In the genomic region with DNA sequence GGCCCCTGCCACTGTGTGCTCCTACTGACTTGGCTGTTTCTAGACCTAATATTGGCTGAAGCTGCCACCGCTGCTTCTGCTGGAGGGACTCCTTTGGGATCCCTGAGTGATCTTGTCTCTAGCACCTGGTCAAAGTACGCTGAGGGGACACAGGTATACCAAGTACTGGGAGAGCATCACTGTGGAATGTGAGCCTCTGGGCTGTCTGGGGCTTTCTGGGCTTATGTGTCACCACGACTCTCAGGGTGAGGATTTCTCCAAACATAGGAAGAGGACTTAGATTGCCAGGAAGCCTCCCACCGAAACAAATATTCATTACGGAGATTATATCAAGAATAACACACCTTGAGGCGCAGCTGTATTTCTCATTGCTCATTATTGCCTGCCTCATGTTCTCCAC, we compare ENCODE assay signal across 20 cellular contexts.
DNase-seq lines count a peak whose midpoint lies in the region; ATAC-seq and TF ChIP-seq lines count a peak whose summit lies in the region.
"Had no signal": no experiment of that assay in that cellular context is flagged by ENCODE, and none has a peak within 500 bp of the region (broad histone marks: within the 10 kb centered on the region; RNA-seq: fewer than 3 reads in every experiment).

No MANE protein-coding gene starts in this region.

- H3K27ac ChIP-seq in mammary epithelial cell (ENCODE audit: insufficient read depth, low read depth, low read length) (no peak overlapping the region), RWPE2 (ENCODE audit: poor library complexity, severe bottlenecking) (peak overlapping the region; percentile 90), mesenchymal stem cell (ENCODE audit: low read length, poor library complexity, severe bottlenecking) (no peak overlapping the region), left lung (peak overlapping the region in 1 of 2 donors; percentile 77)
- H3K27ac ChIP-seq: 22Rv1; BLaER1 treated with 17β-estradiol and CSF1 and Interleukin-3, amounts not matched to agents 10 nM and 100 nM had no signal

- 70% methylated on average over 6 of the region's 6 CpGs for WGBS in mammary epithelial cell (ENCODE audit: low coverage, missing lambda C conversion rate)
- 96% methylated on average over 3 of the region's 6 CpGs for WGBS in mesenchymal stem cell

- H3K9ac ChIP-seq in mammary epithelial cell (ENCODE audit: insufficient read depth, low read length) (no peak overlapping the region), mesenchymal stem cell (ENCODE audit: low read length) (no peak overlapping the region)
- H3K9ac ChIP-seq: BLaER1 treated with 17β-estradiol and CSF1 and Interleukin-3, amounts not matched to agents 10 nM and 100 nM had no signal

- no peak for ATAC-seq in RWPE2 (ENCODE audit: low read depth)
- no peak for ATAC-seq in left lung

- H3K14ac ChIP-seq in mesenchymal stem cell (ENCODE audit: low read length in 2 of 2): no peak overlapping the region

- H3K79me2 ChIP-seq in mammary epithelial cell (ENCODE audit: insufficient read depth, low read length): no peaks in the 10 kb centered on the region

- H3K27me3 Mint-ChIP-seq in MCF 10A (ENCODE audit: insufficient read depth, unreplicated experiment) (no peaks in the 10 kb centered on the region), type B pancreatic cell (no peaks in the 10 kb centered on the region)

- BruUV-seq in mammary epithelial cell (replicated peaks; lab: Mats Ljungman, UMichigan) (no TSS peak), MCF 10A (replicated peaks; lab: Mats Ljungman, UMichigan) (no TSS peak)

- H3K18ac ChIP-seq in mesenchymal stem cell (ENCODE audit: low read depth in 1 of 2, low read length in 2 of 2): peak overlapping the region in 1 of 2 experiments; percentile 11

- H3K4me1 ChIP-seq in mammary epithelial cell (ENCODE audit: insufficient read depth, low read length) (peaks cover 30% of the 10 kb centered on the region), RWPE2 (ENCODE audit: insufficient read depth, poor library complexity, severe bottlenecking) (peaks cover 30% of the 10 kb centered on the region), mesenchymal stem cell (ENCODE audit: control insufficient read depth, insufficient read depth, low read depth, low read length) (peaks cover 5% of the 10 kb centered on the region), left lung (peaks cover 0 to 49% of the 10 kb centered on the region in 2 donors)

- intact Hi-C loops in mammary epithelial cell (cut with micrococcal nuclease): loop anchor here (5.0 kb wide), 2 partner anchors 114 to 429 kb away; no protein-coding TSS in a partner anchor
- intact Hi-C loops in MCF 10A (cut with micrococcal nuclease): loop anchor here (5.0 to 10.0 kb wide), 3 partner anchors 188 to 434 kb away; partner anchors contain the start of gene HS3ST3B1
- intact Hi-C loops in left lung (cut with DNase I): no loop called here

- no peaks in the 10 kb centered on the region for H3K9me3 Mint-ChIP-seq in MCF 10A (ENCODE audit: unreplicated experiment)
- H3K9me3 Mint-ChIP-seq in type B pancreatic cell: no peaks in the 10 kb centered on the region
- H3K9me3 Mint-ChIP-seq: CD4-positive, CD25-positive, alpha-beta regulatory T cell; CD8-positive, alpha-beta memory T cell; H9; IgD-negative memory B cell had no signal

- no peak overlapping the region for H3K4me3 ChIP-seq in mammary epithelial cell (replicated peaks in 1 of 3; ENCODE audit: insufficient read depth in 1 of 3, low read depth in 2 of 3, low read length in 3 of 3)
- H3K4me3 ChIP-seq in RWPE2 (ENCODE audit: severe bottlenecking): no peak overlapping the region
- H3K4me3 ChIP-seq in mesenchymal stem cell (ENCODE audit: insufficient read depth in 1 of 2, low read depth in 1 of 2, low read length in 2 of 2): no peak overlapping the region
- H3K4me3 ChIP-seq in left lung: no peak overlapping the region
- H3K4me3 ChIP-seq: BLaER1 treated with 17β-estradiol and CSF1 and Interleukin-3, amounts not matched to agents 10 nM and 100 nM had no signal

- H2AK5ac ChIP-seq in mesenchymal stem cell (ENCODE audit: low read length, severe bottlenecking): no peak overlapping the region

- no peak overlapping the region for H2AFZ ChIP-seq in mammary epithelial cell (ENCODE audit: low read depth, low read length)
- H2AFZ ChIP-seq in mesenchymal stem cell (ENCODE audit: low read depth, low read length): no peak overlapping the region

- POLR2A ChIA-PET in MCF 10A (lab: Yijun Ruan, JAX) (interaction anchor here (0.6 to 2.7 kb wide), 4 partner anchors 22 to 1138 kb away, joined by 3 to 8 read pairs (median 3); no protein-coding TSS in a partner anchor), GM10248 (lab: Yijun Ruan, JAX) (interaction anchor here (0.7 kb wide), 1 partner anchor 256 kb away, joined by 7 read pairs; no protein-coding TSS in a partner anchor)

- H3K36me3 Mint-ChIP-seq in MCF 10A (ENCODE audit: insufficient read depth, unreplicated experiment) (no peaks in the 10 kb centered on the region), type B pancreatic cell (no peaks in the 10 kb centered on the region)
- H3K36me3 Mint-ChIP-seq: CD4-positive, CD25-positive, alpha-beta regulatory T cell; CD8-positive, alpha-beta memory T cell; IgD-negative memory B cell had no signal

- no peak overlapping the region for H2BK120ac ChIP-seq in mesenchymal stem cell (ENCODE audit: low read depth, low read length)

- H4K91ac ChIP-seq in mesenchymal stem cell (ENCODE audit: low read length): no peak overlapping the region

- H2BK15ac ChIP-seq in mesenchymal stem cell (ENCODE audit: low read depth, poor library complexity, severe bottlenecking): no peak overlapping the region

- no peak overlapping the region for H3K4ac ChIP-seq in mesenchymal stem cell (ENCODE audit: low read depth in 1 of 2, low read length in 2 of 2)

- H3K4me3 Mint-ChIP-seq in MCF 10A (ENCODE audit: unreplicated experiment) (no peak overlapping the region), type B pancreatic cell (no peak overlapping the region)
- H3K4me3 Mint-ChIP-seq: B cell; CD4-positive, CD25-positive, alpha-beta regulatory T cell; CD8-positive, alpha-beta memory T cell; H9; IgD-negative memory B cell had no signal

- no peak for TF ChIP-seq CTCF in mammary epithelial cell (conservative IDR thresholded peaks at IDR 0.05 in 1 of 2, IDR thresholded peaks at IDR 0.05 in 1 of 2; ENCODE audit: extremely low read depth in 1 of 2, insufficient read depth in 1 of 2, low read depth in 1 of 2, low read length in 2 of 2)
- TF ChIP-seq CTCF in MCF 10A (IDR thresholded peaks at IDR 0.05; ENCODE audit: unreplicated experiment): no peak
- no peak for TF ChIP-seq CTCF in RWPE2 (IDR thresholded peaks at IDR 0.05; ENCODE audit: poor library complexity, severe bottlenecking)
- TF ChIP-seq CTCF in type B pancreatic cell (conservative IDR thresholded peaks at IDR 0.05): no peak
- TF ChIP-seq CTCF in GM10248 (IDR thresholded peaks at IDR 0.05; ENCODE audit: control extremely low read depth, extremely low read depth, low read depth, missing control alignments): no peak
- TF ChIP-seq CTCF in left lung (IDR thresholded peaks at IDR 0.05): no peak

- H3K4me1 Mint-ChIP-seq in MCF 10A (ENCODE audit: insufficient read depth, unreplicated experiment) (peaks cover 30% of the 10 kb centered on the region), type B pancreatic cell (ENCODE audit: unreplicated experiment) (peaks cover 24% of the 10 kb centered on the region)
- H3K4me1 Mint-ChIP-seq: B cell; CD4-positive, CD25-positive, alpha-beta regulatory T cell; CD8-positive, alpha-beta memory T cell; IgD-negative memory B cell had no signal

- H3K4me2 ChIP-seq in mammary epithelial cell (ENCODE audit: insufficient read depth, low read depth, low read length) (no peak overlapping the region), mesenchymal stem cell (ENCODE audit: low read length, poor library complexity, severe bottlenecking) (no peak overlapping the region)
- H3K4me2 ChIP-seq: BLaER1 treated with 17β-estradiol and CSF1 and Interleukin-3, amounts not matched to agents 10 nM and 100 nM had no signal

- H3K79me1 ChIP-seq in mesenchymal stem cell (replicated peaks; ENCODE audit: low read length, poor library complexity, severe bottlenecking): no peaks in the 10 kb centered on the region

- peak overlapping the region; percentile 47 for H2BK5ac ChIP-seq in mesenchymal stem cell (ENCODE audit: low read depth, low read length, poor library complexity, severe bottlenecking)

- dilution Hi-C loops in mammary epithelial cell (cut with HindIII; ENCODE audit: low sequenced_read_pairs): no loop called here

- H3K36me3 ChIP-seq in mammary epithelial cell (ENCODE audit: insufficient read depth, low read length): no peaks in the 10 kb centered on the region
- H3K36me3 ChIP-seq in RWPE2 (ENCODE audit: low read depth): no peaks in the 10 kb centered on the region
- no peaks in the 10 kb centered on the region for H3K36me3 ChIP-seq in mesenchymal stem cell (ENCODE audit: control insufficient read depth in 1 of 2, insufficient read depth in 2 of 2, low read depth in 1 of 2, low read length in 2 of 2)
- H3K36me3 ChIP-seq in left lung: no peaks in the 10 kb centered on the region
- H3K36me3 ChIP-seq: BLaER1 treated with 17β-estradiol and CSF1 and Interleukin-3, amounts not matched to agents 10 nM and 100 nM had no signal

- no peak overlapping the region for H3K23ac ChIP-seq in mesenchymal stem cell (ENCODE audit: low read length in 2 of 2)

- in situ Hi-C loops in mammary epithelial cell (cut with MboI; ENCODE audit: low sequenced_read_pairs in 2 of 2): no loop called here

- no peaks in the 10 kb centered on the region for H4K20me1 ChIP-seq in mammary epithelial cell (ENCODE audit: insufficient read depth, low read length)
- H4K20me1 ChIP-seq: BLaER1 treated with 17β-estradiol and CSF1 and Interleukin-3, amounts not matched to agents 10 nM and 100 nM had no signal

- no peak overlapping the region for H4K8ac ChIP-seq in mesenchymal stem cell (ENCODE audit: low read length)

- H3K27ac Mint-ChIP-seq in MCF 10A (ENCODE audit: low read depth, unreplicated experiment) (no peak overlapping the region), type B pancreatic cell (peak overlapping the region; percentile 91)
- H3K27ac Mint-ChIP-seq: B cell; CD4-positive, CD25-positive, alpha-beta regulatory T cell; CD8-positive, alpha-beta memory T cell; H9; IgD-negative memory B cell had no signal

- H3K9me3 ChIP-seq in mammary epithelial cell (replicated peaks; ENCODE audit: insufficient read depth, low read length): no peaks in the 10 kb centered on the region
- H3K9me3 ChIP-seq in RWPE2 (ENCODE audit: severe bottlenecking): no peaks in the 10 kb centered on the region
- no peaks in the 10 kb centered on the region for H3K9me3 ChIP-seq in mesenchymal stem cell (ENCODE audit: control insufficient read depth, low read length)
- H3K9me3 ChIP-seq in left lung: no peaks in the 10 kb centered on the region
- H3K9me3 ChIP-seq: BLaER1 treated with 17β-estradiol and CSF1 and Interleukin-3, amounts not matched to agents 10 nM and 100 nM had no signal

- H2BK12ac ChIP-seq in mesenchymal stem cell (ENCODE audit: low read length in 2 of 2): no peak overlapping the region

- CTCF ChIA-PET in mammary epithelial cell (lab: Charles Lee; ENCODE audit: low non-redundant PET): interaction anchor here (0.6 kb wide), 1 partner anchor 469 kb away, joined by 4 read pairs; no protein-coding TSS in a partner anchor
- CTCF ChIA-PET in MCF 10A (lab: Yijun Ruan, JAX): interaction anchor here (0.7 to 4.3 kb wide), 3 partner anchors 49 to 1162 kb away, joined by 3 to 30 read pairs (median 3); no protein-coding TSS in a partner anchor
- CTCF ChIA-PET in GM10248 (lab: Yijun Ruan, JAX): interaction anchor here (0.9 to 1.6 kb wide), 2 partner anchors 53 to 190 kb away, joined by 3 to 6 read pairs; no protein-coding TSS in a partner anchor

- H3K27me3 ChIP-seq in mammary epithelial cell (ENCODE audit: insufficient read depth, low read length) (no peaks in the 10 kb centered on the region), RWPE2 (ENCODE audit: insufficient read depth, poor library complexity, severe bottlenecking) (no peaks in the 10 kb centered on the region), mesenchymal stem cell (ENCODE audit: control insufficient read depth in 1 of 2, insufficient read depth in 1 of 2, low read length in 2 of 2) (no peaks in the 10 kb centered on the region), left lung (no peaks in the 10 kb centered on the region)
- H3K27me3 ChIP-seq: BLaER1 treated with 17β-estradiol and CSF1 and Interleukin-3, amounts not matched to agents 10 nM and 100 nM had no signal

- DNase-seq in mammary epithelial cell (peak; percentile 16), MCF 10A (ENCODE audit: unreplicated experiment) (no peak), RWPE2 (ENCODE audit: low spot score) (no peak), mesenchymal stem cell (no peak), type B pancreatic cell (ENCODE audit: extremely low spot score, unreplicated experiment) (no peak), GM10248 (ENCODE audit: extremely low spot score) (no peak), left lung (no peak), NCI-H1694 treated with DMSO at 0.1 percent for 48 hours (lab: John Stamatoyannopoulos, UW) (no peak)
- DNase-seq: CD4-positive, CD25-positive, alpha-beta regulatory T cell; CD8-positive, alpha-beta memory T cell; COR-L47; DMS 273 treated with DMSO at 0.1 percent for 48 hours; DMS53; DND-41; EL; H9 had no signal

Comparison
In these comparisons a context has a peak if more than half of its experiments do, and no peak if none do; other contexts are left out.
1. intact Hi-C loops: an anchor here in mammary epithelial cell (5.0 kb wide) and MCF 10A (5.0 to 10.0 kb wide); none called in left lung.